Comparison of ENCODE assay signal across 4 cellular contexts in the genomic region with DNA sequence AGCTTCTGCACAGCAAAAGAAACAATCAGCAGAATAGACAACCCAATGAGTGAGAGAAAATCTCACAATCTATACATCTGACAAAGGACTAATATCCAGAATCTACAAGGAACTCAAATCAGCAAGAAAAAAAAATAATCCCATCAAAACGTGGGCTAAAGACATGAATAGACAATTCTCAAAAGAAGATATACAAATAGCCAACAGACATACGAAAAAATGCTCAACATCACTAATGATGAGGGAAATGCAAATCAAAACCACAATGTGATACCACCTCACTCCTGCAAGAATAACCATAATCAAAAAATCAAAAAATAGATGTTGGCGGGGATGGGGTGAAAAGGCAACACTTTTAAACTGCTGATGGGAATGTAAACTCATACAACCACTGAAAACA. TPM values are rescaled to one million over a fixed set of nuclear protein-coding genes. Genes with fewer than 3 reads are reported as not detected.
"Had no signal": no experiment of that assay in that cellular context is flagged by ENCODE, and none has a peak within 500 bp of the region (broad histone marks: within the 10 kb centered on the region; RNA-seq: fewer than 3 reads in every experiment).

No MANE protein-coding gene starts in this region.

RNA-seq across cellular contexts. Expression of a gene that starts 10.4 kb away (rescaled TPM):
- total RNA-seq: dermis blood vessel endothelial cell, endothelial cell of umbilical vein, frontal cortex had no signal
- polyA plus RNA-seq: endothelial cell of umbilical vein, heart left ventricle had no signal
